Comparison of ENCODE assay signal across 27 cellular contexts in the genomic region with DNA sequence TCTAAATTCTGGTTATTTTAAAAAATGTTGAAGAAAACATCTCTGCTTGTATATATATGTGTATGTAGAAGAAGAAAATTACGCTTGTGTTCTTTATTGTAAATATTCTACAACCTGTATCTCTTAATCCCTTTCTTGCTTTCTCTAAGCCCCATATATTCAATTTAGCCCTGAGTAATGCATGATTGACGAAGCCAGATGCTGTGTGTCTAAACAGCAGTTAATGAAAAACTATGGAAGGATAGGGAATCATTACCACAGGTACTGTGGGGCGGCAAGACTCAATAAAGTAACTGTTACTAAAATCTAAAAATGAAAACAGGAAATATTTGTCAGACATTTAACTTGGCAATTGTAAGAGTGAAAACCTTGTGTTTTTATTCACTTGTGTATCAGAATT.
DNase-seq lines count a peak whose midpoint lies in the region; ATAC-seq and TF ChIP-seq lines count a peak whose summit lies in the region.
"Had no signal": no experiment of that assay in that cellular context is flagged by ENCODE, and none has a peak within 500 bp of the region (broad histone marks: within the 10 kb centered on the region; RNA-seq: fewer than 3 reads in every experiment).

No MANE protein-coding gene starts in this region.

- TF ChIP-seq EP300 in upper lobe of left lung (IDR thresholded peaks at IDR 0.05): no peak

- no peak overlapping the region for H3K27ac Mint-ChIP-seq in glutamatergic neuron (ENCODE audit: unreplicated experiment)
- H3K27ac Mint-ChIP-seq: CD4-positive, alpha-beta T cell; HFFc6 had no signal

- peaks cover 1% of the 10 kb centered on the region for H3K27me3 Mint-ChIP-seq in glutamatergic neuron (ENCODE audit: unreplicated experiment)
- H3K27me3 Mint-ChIP-seq: CD4-positive, alpha-beta T cell had no signal

- H3K36me3 ChIP-seq in ACC112 (ENCODE audit: insufficient read depth, low read length) (0 out of 2 replicates have a peak, but pooled peaks cover 3% of the 10 kb centered on the region), RWPE2 (ENCODE audit: low read depth) (no peaks in the 10 kb centered on the region), upper lobe of left lung (no peaks in the 10 kb centered on the region)
- H3K36me3 ChIP-seq: BLaER1, MG63 had no signal

- H3K4me3 ChIP-seq in ACC112 (ENCODE audit: low read depth, low read length): no peak overlapping the region
- H3K4me3 ChIP-seq in RWPE2 (ENCODE audit: severe bottlenecking): no peak overlapping the region
- no peak overlapping the region for H3K4me3 ChIP-seq in upper lobe of left lung
- H3K4me3 ChIP-seq: BLaER1, MG63, SK-N-MC had no signal

- no peak overlapping the region for H3K4me3 Mint-ChIP-seq in glutamatergic neuron (ENCODE audit: unreplicated experiment)
- H3K4me3 Mint-ChIP-seq: CD4-positive, alpha-beta T cell; HFFc6 had no signal

- H3K9me3 Mint-ChIP-seq in glutamatergic neuron (ENCODE audit: unreplicated experiment): no peaks in the 10 kb centered on the region
- H3K9me3 Mint-ChIP-seq: HFFc6 had no signal

- WGBS in upper lobe of left lung, 2 donors: 91 to 98% methylated on average over 3 of the region's 3 CpGs

- no peaks in the 10 kb centered on the region for H3K27me3 ChIP-seq in ACC112 (ENCODE audit: insufficient read depth, low read length)
- H3K27me3 ChIP-seq in RWPE2 (ENCODE audit: insufficient read depth, poor library complexity, severe bottlenecking): no peaks in the 10 kb centered on the region
- H3K27me3 ChIP-seq in upper lobe of left lung: no peaks in the 10 kb centered on the region
- H3K27me3 ChIP-seq: BLaER1, MG63 had no signal

- TF ChIP-seq CTCF in RWPE2 (IDR thresholded peaks at IDR 0.05; ENCODE audit: poor library complexity, severe bottlenecking) (no peak), glutamatergic neuron (IDR thresholded peaks at IDR 0.05; ENCODE audit: partially characterized antibody, unreplicated experiment) (no peak), upper lobe of left lung (IDR thresholded peaks at IDR 0.05) (no peak)

- peaks cover 8% of the 10 kb centered on the region for H3K36me3 Mint-ChIP-seq in glutamatergic neuron (ENCODE audit: unreplicated experiment)

- H3K27ac ChIP-seq in ACC112 (ENCODE audit: low read depth, low read length) (peak overlapping the region; percentile 77; the same call in 1 of the 2 replicates), RWPE2 (ENCODE audit: poor library complexity, severe bottlenecking) (peak overlapping the region; percentile 48), upper lobe of left lung (no peak overlapping the region)
- H3K27ac ChIP-seq: BLaER1, GM23248, RWPE1, SK-N-MC had no signal

- H3K4me1 Mint-ChIP-seq in glutamatergic neuron (ENCODE audit: low read depth, unreplicated experiment): no peaks in the 10 kb centered on the region

- peaks cover 39% of the 10 kb centered on the region for H3K4me1 ChIP-seq in ACC112 (ENCODE audit: control insufficient read depth, insufficient read depth, low read length, unreplicated experiment)
- peaks cover 26% of the 10 kb centered on the region for H3K4me1 ChIP-seq in RWPE2 (ENCODE audit: insufficient read depth, poor library complexity, severe bottlenecking)
- H3K4me1 ChIP-seq in upper lobe of left lung: no peaks in the 10 kb centered on the region
- H3K4me1 ChIP-seq: BLaER1 had no signal

- H3K9me3 ChIP-seq in RWPE2 (ENCODE audit: severe bottlenecking): no peaks in the 10 kb centered on the region
- no peaks in the 10 kb centered on the region for H3K9me3 ChIP-seq in upper lobe of left lung
- H3K9me3 ChIP-seq: BLaER1 had no signal

- ATAC-seq in RWPE2 (ENCODE audit: low read depth) (no peak), upper lobe of left lung (ENCODE audit: low FRiP score in 2 of 2) (no peak), HG02884 (IDR thresholded peaks at IDR 0.05; ENCODE audit: unreplicated experiment) (no peak)

- TF ChIP-seq POLR2A in upper lobe of left lung (IDR thresholded peaks at IDR 0.05): no peak

- DNase-seq in LHCN-M2 (ENCODE audit: low read depth) (peak; percentile 66), RWPE2 (ENCODE audit: low spot score) (no peak), kidney tubule cell (ENCODE audit: low spot score) (peak; percentile 51), DMS79 treated with DMSO at 0.1 percent for 48 hours (lab: John Stamatoyannopoulos, UW) (no peak), glutamatergic neuron (no peak), upper lobe of left lung (no peak)
- DNase-seq: 8988T; CD4-positive, alpha-beta T cell; DMS53; H7; Kasumi-1; MG63; NCI-H1105 treated with DMSO at 0.1 percent for 48 hours; NCI-H146; NCI-H1930; NCI-H2107; NCI-H524; NCI-H748 treated with DMSO at 0.1 percent for 48 hours; NK-92 treated with Interleukin-12 subunit alpha and Interleukin-12 subunit beta, amount 100 ng/mL, for 24 hours; SHP77 treated with DMSO at 0.1 percent for 48 hours had no signal

- H3K79me2 ChIP-seq in ACC112 (ENCODE audit: control insufficient read depth, insufficient read depth, low read length, unreplicated experiment): no peaks in the 10 kb centered on the region

- no peak overlapping the region for H2AFZ ChIP-seq in ACC112 (ENCODE audit: low read length, unreplicated experiment)
- H2AFZ ChIP-seq: GM23248 had no signal

Comparison
In these comparisons a context has a peak if more than half of its experiments do, and no peak if none do; other contexts are left out.
1. H3K27ac ChIP-seq: peak in ACC112 (single experiment) and RWPE2 (single experiment); none in upper lobe of left lung (0 of 4).
2. DNase-seq: peak in LHCN-M2 (single experiment) and kidney tubule cell (single experiment); none in RWPE2 (single experiment), DMS79 treated with DMSO at 0.1 percent for 48 hours (single experiment), glutamatergic neuron (single experiment) and upper lobe of left lung (0 of 2).